Comparison of ENCODE assay signal across 23 cellular contexts in the genomic region with DNA sequence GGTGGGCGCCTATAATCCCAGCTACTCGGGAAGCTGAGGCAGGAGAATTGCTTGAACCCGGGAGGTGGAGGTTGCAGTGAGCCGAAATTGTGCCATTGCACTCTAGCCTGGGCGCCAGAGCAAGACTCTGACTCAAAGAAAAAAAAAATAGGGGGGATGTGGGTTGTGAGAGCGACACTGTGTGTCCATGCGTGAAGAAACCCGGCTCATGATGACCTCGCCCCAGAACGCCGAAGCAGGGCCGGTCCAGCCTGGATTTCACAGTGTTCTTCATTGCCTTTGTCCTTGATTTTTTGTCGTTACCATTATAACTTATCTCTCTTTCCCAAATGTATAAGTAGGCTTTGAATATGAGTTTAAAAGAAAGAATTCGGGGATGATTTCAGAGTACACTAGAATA.
A peak's percentile ranks its signal among the peaks of the same experiment; 100 is the strongest.
DNase-seq lines count a peak whose midpoint lies in the region; ATAC-seq, FAIRE-seq and TF ChIP-seq lines count a peak whose summit lies in the region.
"Had no signal": no experiment of that assay in that cellular context is flagged by ENCODE, and none has a peak within 500 bp of the region (broad histone marks: within the 10 kb centered on the region; RNA-seq: fewer than 3 reads in every experiment).

No MANE protein-coding gene starts in this region.

- H3K4me2 ChIP-seq in BLaER1 (peak overlapping the region; percentile 46), skeletal muscle satellite cell (ENCODE audit: low read length) (no peak overlapping the region), HepG2 (ENCODE audit: low read depth, low read length) (no peak overlapping the region)

- H3K9ac ChIP-seq in BLaER1 (no peak overlapping the region), skeletal muscle satellite cell (ENCODE audit: low read depth, low read length) (peak overlapping the region; percentile 74), HepG2 (ENCODE audit: insufficient read depth, low read depth, low read length) (no peak overlapping the region)

- WGBS in esophagus muscularis mucosa: 92% methylated on average over 14 of the region's 14 CpGs
- 96% methylated on average over 14 of the region's 14 CpGs for WGBS in HepG2 (ENCODE audit: low lambda C conversion rate)

- TF ChIP-seq EP300 in esophagus muscularis mucosa (IDR thresholded peaks at IDR 0.05): no peak
- no peak for TF ChIP-seq EP300 in HepG2 (IDR thresholded peaks at IDR 0.05; ENCODE audit: low read depth in 2 of 2, low read length in 2 of 2)
- TF ChIP-seq EP300 in HepG2 (CRISPR knock-in tag; IDR thresholded peaks at IDR 0.05; ENCODE audit: borderline replicate concordance): no peak

- no peak for DNase-seq in Panc1 (ENCODE audit: low read depth, low spot score)
- no peak for DNase-seq in esophagus muscularis mucosa (ENCODE audit: extremely low spot score)
- DNase-seq in HepG2 (ENCODE audit: low spot score): no peak
- DNase-seq in RPMI8226: no peak
- DNase-seq in DMS153 treated with DMSO at 0.1 percent for 48 hours (lab: John Stamatoyannopoulos, UW; ENCODE audit: unreplicated experiment): no peak
- DNase-seq: activated gamma-delta T cell treated with Interleukin-2 at 50 U/mL for 16 hours; activated naive CD8-positive, alpha-beta T cell treated with anti-CD3 and anti-CD28 coated beads, Interleukin-2, amount 50 U/mL, for 24 hours; body of pancreas; CD4-positive, CD25-positive, alpha-beta regulatory T cell; DMS 273 treated with DMSO at 0.1 percent for 48 hours; effector CD8-positive, alpha-beta T cell; foreskin melanocyte; KG1; mammary epithelial cell; NCI-H1436; NCI-H446 treated with DMSO at 0.1 percent for 48 hours; stimulated activated CD4-positive, alpha-beta T cell treated with anti-CD3 and anti-CD28 coated beads, Interleukin-4, amount 100 ng/mL, for 1 hour; stimulated activated naive B cell treated with anti-CD40 and anti-IgM and Interleukin-4, amounts not matched to agents 10 μg/mL and 1 μg/mL and 100 μg/mL, for 72 hours; T-helper 17 cell had no signal

- H3K4me3 ChIP-seq in BLaER1 (no peak overlapping the region), Panc1 (ENCODE audit: low read depth in 2 of 2, low read length in 2 of 2) (no peak overlapping the region), esophagus muscularis mucosa (no peak overlapping the region), skeletal muscle satellite cell (ENCODE audit: low read length) (no peak overlapping the region), HepG2 (replicated peaks in 1 of 3; ENCODE audit: insufficient read depth in 1 of 3, low read depth in 2 of 3, low read length in 3 of 3) (no peak overlapping the region)
- H3K4me3 ChIP-seq: body of pancreas had no signal

- H3K27ac ChIP-seq in BLaER1: no peak overlapping the region
- peak overlapping the region; percentile 73 for H3K27ac ChIP-seq in Panc1 (ENCODE audit: low read length)
- H3K27ac ChIP-seq in esophagus muscularis mucosa (replicated peaks in 1 of 4): peak overlapping the region; percentile 70 to 80 (median 73)
- no peak overlapping the region for H3K27ac ChIP-seq in HepG2 (ENCODE audit: extremely low read length, insufficient read depth, low read length)
- H3K27ac ChIP-seq: body of pancreas had no signal

- in situ Hi-C loops in Panc1 (cut with HindIII; ENCODE audit: low pct_unique_long_range_greater_than_20kb, low sequenced_read_pairs): no loop called here
- in situ Hi-C loops in HepG2 (cut with HindIII; ENCODE audit: extremely low pct_ligation_motif_present, low pct_unique_long_range_greater_than_20kb): no loop called here

- no peaks in the 10 kb centered on the region for H3K9me3 ChIP-seq in BLaER1
- no peaks in the 10 kb centered on the region for H3K9me3 ChIP-seq in Panc1 (ENCODE audit: control insufficient read depth, insufficient read depth, low read depth, low read length)
- no peaks in the 10 kb centered on the region for H3K9me3 ChIP-seq in esophagus muscularis mucosa
- no peaks in the 10 kb centered on the region for H3K9me3 ChIP-seq in skeletal muscle satellite cell (replicated peaks; ENCODE audit: low read length)
- H3K9me3 ChIP-seq in HepG2 (ENCODE audit: low read length): no peaks in the 10 kb centered on the region
- H3K9me3 ChIP-seq: body of pancreas had no signal

- TF ChIP-seq RAD21 in HepG2 (CRISPR knock-in tag; IDR thresholded peaks at IDR 0.05): no peak

- H3K36me3 ChIP-seq in BLaER1 (no peaks in the 10 kb centered on the region), Panc1 (ENCODE audit: control insufficient read depth, insufficient read depth, low read length) (no peaks in the 10 kb centered on the region), esophagus muscularis mucosa (no peaks in the 10 kb centered on the region), skeletal muscle satellite cell (ENCODE audit: insufficient read depth, low read length) (no peaks in the 10 kb centered on the region), HepG2 (replicated peaks in 1 of 2; ENCODE audit: control insufficient read depth in 1 of 2, insufficient read depth in 2 of 2, low read length in 2 of 2) (no peaks in the 10 kb centered on the region)

- peaks cover 33% of the 10 kb centered on the region for H3K79me2 ChIP-seq in HepG2 (ENCODE audit: insufficient read depth, low read length)

- no peak for FAIRE-seq in HepG2 (lab: Jason Lieb, UNC)
- FAIRE-seq: islet of Langerhans had no signal

- H4K20me1 ChIP-seq in BLaER1 (peaks cover 100% of the 10 kb centered on the region), HepG2 (ENCODE audit: insufficient read depth, low read length) (peaks cover 79% of the 10 kb centered on the region)

- POLR2A ChIA-PET in Panc1 (lab: Charles Lee) (no interaction called here), HepG2 (lab: Yijun Ruan, JAX) (no interaction called here)

- TF ChIP-seq POLR2A in esophagus muscularis mucosa (IDR thresholded peaks at IDR 0.05; ENCODE audit: low read depth): no peak
- TF ChIP-seq POLR2A in HepG2 (IDR thresholded peaks at IDR 0.05; ENCODE audit: insufficient read depth in 1 of 2, low read depth in 2 of 2, low read length in 2 of 2): no peak

- CTCF ChIA-PET in Panc1 (lab: Charles Lee): no interaction called here
- CTCF ChIA-PET in HepG2 (lab: Yijun Ruan, JAX; ENCODE audit: low intra/inter-chr PET ratio, low total read pairs): no interaction called here

- H3K4me1 ChIP-seq in BLaER1 (peaks cover 99% of the 10 kb centered on the region), Panc1 (ENCODE audit: control insufficient read depth, insufficient read depth, low read length) (peaks cover 79% of the 10 kb centered on the region), esophagus muscularis mucosa (peaks cover 60 to 91% (median 79%) of the 10 kb centered on the region in 4 donors), skeletal muscle satellite cell (ENCODE audit: control insufficient read depth, insufficient read depth, low read length) (peaks cover 67% of the 10 kb centered on the region), HepG2 (ENCODE audit: insufficient read depth, low read length) (peaks cover 39% of the 10 kb centered on the region)

- no peak for TF ChIP-seq CTCF in Panc1 (IDR thresholded peaks at IDR 0.05)
- TF ChIP-seq CTCF in esophagus muscularis mucosa (IDR thresholded peaks at IDR 0.05): no peak
- no peak for TF ChIP-seq CTCF in HepG2 (CRISPR knock-in tag; IDR thresholded peaks at IDR 0.05)

- no peak for ATAC-seq in Panc1
- ATAC-seq in HG03378 (IDR thresholded peaks at IDR 0.05; ENCODE audit: unreplicated experiment): no peak
- no peak for ATAC-seq in HepG2
- ATAC-seq: activated naive CD8-positive, alpha-beta T cell treated with anti-CD3 and anti-CD28 coated beads, Interleukin-2, amount 50 U/mL, for 24 hours; body of pancreas; stimulated activated naive B cell treated with anti-CD40 and anti-IgM and Interleukin-4, amounts not matched to agents 10 μg/mL and 1 μg/mL and 100 μg/mL, for 72 hours; T-helper 17 cell had no signal

- intact Hi-C loops in Panc1 (cut with micrococcal nuclease; ENCODE audit: unreplicated experiment) (no loop called here), esophagus muscularis mucosa (cut with DNase I) (no loop called here), HepG2 (cut with micrococcal nuclease; ENCODE audit: unreplicated experiment) (no loop called here)

- no peak overlapping the region for H2AFZ ChIP-seq in HepG2 (ENCODE audit: low read length)

- no peaks in the 10 kb centered on the region for H3K27me3 ChIP-seq in BLaER1
- H3K27me3 ChIP-seq in Panc1 (ENCODE audit: control insufficient read depth, insufficient read depth, low read length): no peaks in the 10 kb centered on the region
- no peaks in the 10 kb centered on the region for H3K27me3 ChIP-seq in esophagus muscularis mucosa
- H3K27me3 ChIP-seq in skeletal muscle satellite cell (ENCODE audit: control insufficient read depth, insufficient read depth, low read length): no peaks in the 10 kb centered on the region
- H3K27me3 ChIP-seq in HepG2 (ENCODE audit: control insufficient read depth in 1 of 2, insufficient read depth in 2 of 2, low read length in 2 of 2): no peaks in the 10 kb centered on the region
- H3K27me3 ChIP-seq: body of pancreas had no signal

- BruUV-seq in Panc1 (replicated peaks; lab: Mats Ljungman, UMichigan) (no TSS peak), HepG2 (replicated peaks; lab: Mats Ljungman, UMichigan) (no TSS peak)

Comparison
In these comparisons a context has a peak if more than half of its experiments do, and no peak if none do; other contexts are left out.
1. H3K27ac ChIP-seq: peak in Panc1 (single experiment) and esophagus muscularis mucosa (4 of 4); none in BLaER1 (single experiment) and HepG2 (single experiment).